26 cellular contexts compared by ENCODE assay signal in the genomic region with DNA sequence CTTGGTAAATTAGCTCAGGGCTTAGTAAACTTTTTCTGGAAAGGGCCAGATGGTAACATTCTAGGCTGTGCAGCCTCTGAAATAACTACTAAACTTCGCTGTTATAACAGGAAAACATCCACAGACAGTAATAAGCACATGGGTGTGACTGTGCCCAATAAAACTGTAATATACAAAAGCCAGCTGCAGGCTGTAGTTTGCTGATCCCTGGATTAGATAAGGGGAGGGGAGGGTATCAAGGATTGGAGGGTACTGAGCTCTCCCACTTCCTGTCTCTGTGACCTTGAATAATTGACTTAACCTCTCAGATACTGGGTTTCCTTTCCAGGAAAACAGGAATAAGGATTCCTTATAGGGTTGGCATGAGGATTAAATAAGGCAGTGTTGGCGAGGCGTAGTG.
DNase-seq lines count a peak whose midpoint lies in the region; ATAC-seq, FAIRE-seq and TF ChIP-seq lines count a peak whose summit lies in the region.
"Had no signal": no experiment of that assay in that cellular context is flagged by ENCODE, and none has a peak within 500 bp of the region (broad histone marks: within the 10 kb centered on the region; RNA-seq: fewer than 3 reads in every experiment).

No MANE protein-coding gene starts in this region.

- H3K27me3 ChIP-seq in Peyer's patch: no peaks in the 10 kb centered on the region
- H3K27me3 ChIP-seq: BLaER1, SJSA1 had no signal

- no peak overlapping the region for H3K4me3 Mint-ChIP-seq in stimulated activated memory B cell treated with anti-CD40 and anti-IgM and Interleukin-4, amounts not matched to agents 10 μg/mL and 1 μg/mL and 100 μg/mL, for 72 hours
- H3K4me3 Mint-ChIP-seq: CD4-positive, alpha-beta T cell; T-helper 17 cell had no signal

- peaks cover 51% of the 10 kb centered on the region for H3K27me3 Mint-ChIP-seq in stimulated activated memory B cell treated with anti-CD40 and anti-IgM and Interleukin-4, amounts not matched to agents 10 μg/mL and 1 μg/mL and 100 μg/mL, for 72 hours

- no peaks in the 10 kb centered on the region for H3K36me3 Mint-ChIP-seq in stimulated activated memory B cell treated with anti-CD40 and anti-IgM and Interleukin-4, amounts not matched to agents 10 μg/mL and 1 μg/mL and 100 μg/mL, for 72 hours

- no peak overlapping the region for H3K27ac ChIP-seq in Peyer's patch
- H3K27ac ChIP-seq: BLaER1, KMS-11, SJSA1 had no signal

- H3K4me3 ChIP-seq in Peyer's patch: no peak overlapping the region
- H3K4me3 ChIP-seq: BLaER1, SJSA1 had no signal

- no peak for ATAC-seq in stimulated activated memory B cell treated with anti-CD40 and anti-IgM and Interleukin-4, amounts not matched to agents 10 μg/mL and 1 μg/mL and 100 μg/mL, for 72 hours
- ATAC-seq: T-helper 17 cell had no signal

- TF ChIP-seq CTCF in D721Med (IDR thresholded peaks at IDR 0.05; ENCODE audit: insufficient read depth, missing control alignments) (no peak), Peyer's patch (IDR thresholded peaks at IDR 0.05) (no peak)

- FAIRE-seq in D721Med (lab: Jason Lieb, UNC): peak; percentile 29
- FAIRE-seq: GM19239, H1, RCC 7860 had no signal

- H3K36me3 ChIP-seq in Peyer's patch: no peaks in the 10 kb centered on the region
- H3K36me3 ChIP-seq: BLaER1, SJSA1 had no signal

- no peaks in the 10 kb centered on the region for H3K9me3 Mint-ChIP-seq in stimulated activated memory B cell treated with anti-CD40 and anti-IgM and Interleukin-4, amounts not matched to agents 10 μg/mL and 1 μg/mL and 100 μg/mL, for 72 hours
- H3K9me3 Mint-ChIP-seq: CD4-positive, alpha-beta T cell had no signal

- H3K4me1 ChIP-seq in Peyer's patch: no peaks in the 10 kb centered on the region
- H3K4me1 ChIP-seq: BLaER1, SJSA1 had no signal

- no peak for TF ChIP-seq POLR2A in erythroblast (IDR thresholded peaks at IDR 0.05; ENCODE audit: low read length)
- TF ChIP-seq POLR2A in Peyer's patch (IDR thresholded peaks at IDR 0.05): no peak

- peaks cover 9% of the 10 kb centered on the region for H3K4me1 Mint-ChIP-seq in stimulated activated memory B cell treated with anti-CD40 and anti-IgM and Interleukin-4, amounts not matched to agents 10 μg/mL and 1 μg/mL and 100 μg/mL, for 72 hours

- DNase-seq in D721Med (ENCODE audit: insufficient read length, low spot score) (no peak), NCI-H146 (lab: John Stamatoyannopoulos, UW) (peak; percentile 34), NCI-H774 (lab: John Stamatoyannopoulos, UW) (peak; percentile 58), dermis blood vessel endothelial cell (peak; percentile 1), erythroblast (lab: John Stamatoyannopoulos, UW) (no peak), Peyer's patch (no peak), T-helper 1 cell (no peak)
- DNase-seq: ACHN; CD4-positive, alpha-beta T cell; COR-L47; DMS 273 treated with DMSO at 0.1 percent for 48 hours; EL; IMR-90; NCI-H1105 treated with DMSO at 0.1 percent for 48 hours; NCI-H187; NCI-H2171; NCI-H345; NCI-H526; T-helper 17 cell had no signal

- H3K27ac Mint-ChIP-seq in stimulated activated memory B cell treated with anti-CD40 and anti-IgM and Interleukin-4, amounts not matched to agents 10 μg/mL and 1 μg/mL and 100 μg/mL, for 72 hours: no peak overlapping the region
- H3K27ac Mint-ChIP-seq: CD4-positive, alpha-beta T cell; T-helper 17 cell had no signal

- no peaks in the 10 kb centered on the region for H3K9me3 ChIP-seq in Peyer's patch
- H3K9me3 ChIP-seq: BLaER1 had no signal

Comparison
In these comparisons a context has a peak if more than half of its experiments do, and no peak if none do; other contexts are left out.
1. DNase-seq: peak in NCI-H146 (single experiment), NCI-H774 (single experiment) and dermis blood vessel endothelial cell (single experiment); none in D721Med (single experiment), erythroblast (0 of 2), Peyer's patch (0 of 3) and T-helper 1 cell (0 of 5).